In the genomic region with DNA sequence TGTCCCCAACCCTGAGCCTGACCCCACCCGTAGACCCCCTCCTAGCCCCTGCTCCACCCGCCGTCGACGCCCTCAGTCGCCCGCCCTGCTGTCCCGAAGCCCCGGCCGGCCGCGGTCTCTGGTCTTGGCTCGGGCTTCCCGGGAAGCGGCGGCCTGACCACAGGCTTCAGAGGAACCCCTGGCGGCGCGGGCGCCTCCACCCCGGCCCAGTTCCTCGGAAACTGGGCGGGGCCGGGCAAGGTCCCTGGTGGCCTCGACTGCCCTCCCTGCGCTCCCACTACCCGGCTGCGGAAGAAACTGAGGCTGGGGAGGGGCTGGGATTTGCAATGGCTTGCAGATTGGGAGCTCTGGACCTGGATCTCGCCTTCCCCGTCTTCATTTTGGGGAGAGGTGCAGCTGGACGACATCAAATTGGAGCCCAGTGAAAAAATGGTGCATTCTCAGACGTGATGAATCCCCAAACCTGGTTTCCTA, we compare ENCODE assay signal across 1 cellular context.
TF ChIP-seq lines count a peak whose summit lies in the region.

No MANE protein-coding gene starts in this region.

TF ChIP-seq in K562, 482 proteins besides CTCF, POLR2A, EP300 and RAD21 (continues in another document):
- TF ChIP-seq ZNF830 (CRISPR knock-in tag; IDR thresholded peaks at IDR 0.05), result no peak
- TF ChIP-seq, protein P1, sequence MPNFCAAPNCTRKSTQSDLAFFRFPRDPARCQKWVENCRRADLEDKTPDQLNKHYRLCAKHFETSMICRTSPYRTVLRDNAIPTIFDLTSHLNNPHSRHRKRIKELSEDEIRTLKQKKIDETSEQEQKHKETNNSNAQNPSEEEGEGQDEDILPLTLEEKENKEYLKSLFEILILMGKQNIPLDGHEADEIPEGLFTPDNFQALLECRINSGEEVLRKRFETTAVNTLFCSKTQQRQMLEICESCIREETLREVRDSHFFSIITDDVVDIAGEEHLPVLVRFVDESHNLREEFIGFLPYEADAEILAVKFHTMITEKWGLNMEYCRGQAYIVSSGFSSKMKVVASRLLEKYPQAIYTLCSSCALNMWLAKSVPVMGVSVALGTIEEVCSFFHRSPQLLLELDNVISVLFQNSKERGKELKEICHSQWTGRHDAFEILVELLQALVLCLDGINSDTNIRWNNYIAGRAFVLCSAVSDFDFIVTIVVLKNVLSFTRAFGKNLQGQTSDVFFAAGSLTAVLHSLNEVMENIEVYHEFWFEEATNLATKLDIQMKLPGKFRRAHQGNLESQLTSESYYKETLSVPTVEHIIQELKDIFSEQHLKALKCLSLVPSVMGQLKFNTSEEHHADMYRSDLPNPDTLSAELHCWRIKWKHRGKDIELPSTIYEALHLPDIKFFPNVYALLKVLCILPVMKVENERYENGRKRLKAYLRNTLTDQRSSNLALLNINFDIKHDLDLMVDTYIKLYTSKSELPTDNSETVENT (CRISPR knock-in tag; IDR thresholded peaks at IDR 0.05), result 0 out of 2 replicates have a peak, but pooled peaks have one; percentile 20
- TF ChIP-seq ZNF282 (CRISPR knock-in tag; IDR thresholded peaks at IDR 0.05), result 0 out of 2 replicates have a peak, but pooled peaks have one; percentile 30
- TF ChIP-seq ZNF384 (IDR thresholded peaks at IDR 0.05; ENCODE audit: low read depth, low read length), result no peak
- no peak for TF ChIP-seq ZNF316 (IDR thresholded peaks at IDR 0.05)
- no peak for TF ChIP-seq MLX (CRISPR knock-in tag; conservative IDR thresholded peaks at IDR 0.05)
- no peak for TF ChIP-seq TSC22D4 (tag; IDR thresholded peaks at IDR 0.05)
- TF ChIP-seq, protein P2, sequence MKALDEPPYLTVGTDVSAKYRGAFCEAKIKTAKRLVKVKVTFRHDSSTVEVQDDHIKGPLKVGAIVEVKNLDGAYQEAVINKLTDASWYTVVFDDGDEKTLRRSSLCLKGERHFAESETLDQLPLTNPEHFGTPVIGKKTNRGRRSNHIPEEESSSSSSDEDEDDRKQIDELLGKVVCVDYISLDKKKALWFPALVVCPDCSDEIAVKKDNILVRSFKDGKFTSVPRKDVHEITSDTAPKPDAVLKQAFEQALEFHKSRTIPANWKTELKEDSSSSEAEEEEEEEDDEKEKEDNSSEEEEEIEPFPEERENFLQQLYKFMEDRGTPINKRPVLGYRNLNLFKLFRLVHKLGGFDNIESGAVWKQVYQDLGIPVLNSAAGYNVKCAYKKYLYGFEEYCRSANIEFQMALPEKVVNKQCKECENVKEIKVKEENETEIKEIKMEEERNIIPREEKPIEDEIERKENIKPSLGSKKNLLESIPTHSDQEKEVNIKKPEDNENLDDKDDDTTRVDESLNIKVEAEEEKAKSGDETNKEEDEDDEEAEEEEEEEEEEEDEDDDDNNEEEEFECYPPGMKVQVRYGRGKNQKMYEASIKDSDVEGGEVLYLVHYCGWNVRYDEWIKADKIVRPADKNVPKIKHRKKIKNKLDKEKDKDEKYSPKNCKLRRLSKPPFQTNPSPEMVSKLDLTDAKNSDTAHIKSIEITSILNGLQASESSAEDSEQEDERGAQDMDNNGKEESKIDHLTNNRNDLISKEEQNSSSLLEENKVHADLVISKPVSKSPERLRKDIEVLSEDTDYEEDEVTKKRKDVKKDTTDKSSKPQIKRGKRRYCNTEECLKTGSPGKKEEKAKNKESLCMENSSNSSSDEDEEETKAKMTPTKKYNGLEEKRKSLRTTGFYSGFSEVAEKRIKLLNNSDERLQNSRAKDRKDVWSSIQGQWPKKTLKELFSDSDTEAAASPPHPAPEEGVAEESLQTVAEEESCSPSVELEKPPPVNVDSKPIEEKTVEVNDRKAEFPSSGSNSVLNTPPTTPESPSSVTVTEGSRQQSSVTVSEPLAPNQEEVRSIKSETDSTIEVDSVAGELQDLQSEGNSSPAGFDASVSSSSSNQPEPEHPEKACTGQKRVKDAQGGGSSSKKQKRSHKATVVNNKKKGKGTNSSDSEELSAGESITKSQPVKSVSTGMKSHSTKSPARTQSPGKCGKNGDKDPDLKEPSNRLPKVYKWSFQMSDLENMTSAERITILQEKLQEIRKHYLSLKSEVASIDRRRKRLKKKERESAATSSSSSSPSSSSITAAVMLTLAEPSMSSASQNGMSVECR (CRISPR knock-in tag; IDR thresholded peaks at IDR 0.05), result peak; percentile 32; the same call in 1 of the 2 replicates
- TF ChIP-seq TFAP4 (CRISPR knock-in tag; IDR thresholded peaks at IDR 0.05; ENCODE audit: borderline replicate concordance), result peak; percentile 72; the same call in 1 of the 2 replicates
- peak; percentile 18 for TF ChIP-seq CHD1 (IDR thresholded peaks at IDR 0.05; ENCODE audit: low read length)
- no peak for TF ChIP-seq ZNF644 (tag; IDR thresholded peaks at IDR 0.05; ENCODE audit: low read depth)
- TF ChIP-seq, protein P3, sequence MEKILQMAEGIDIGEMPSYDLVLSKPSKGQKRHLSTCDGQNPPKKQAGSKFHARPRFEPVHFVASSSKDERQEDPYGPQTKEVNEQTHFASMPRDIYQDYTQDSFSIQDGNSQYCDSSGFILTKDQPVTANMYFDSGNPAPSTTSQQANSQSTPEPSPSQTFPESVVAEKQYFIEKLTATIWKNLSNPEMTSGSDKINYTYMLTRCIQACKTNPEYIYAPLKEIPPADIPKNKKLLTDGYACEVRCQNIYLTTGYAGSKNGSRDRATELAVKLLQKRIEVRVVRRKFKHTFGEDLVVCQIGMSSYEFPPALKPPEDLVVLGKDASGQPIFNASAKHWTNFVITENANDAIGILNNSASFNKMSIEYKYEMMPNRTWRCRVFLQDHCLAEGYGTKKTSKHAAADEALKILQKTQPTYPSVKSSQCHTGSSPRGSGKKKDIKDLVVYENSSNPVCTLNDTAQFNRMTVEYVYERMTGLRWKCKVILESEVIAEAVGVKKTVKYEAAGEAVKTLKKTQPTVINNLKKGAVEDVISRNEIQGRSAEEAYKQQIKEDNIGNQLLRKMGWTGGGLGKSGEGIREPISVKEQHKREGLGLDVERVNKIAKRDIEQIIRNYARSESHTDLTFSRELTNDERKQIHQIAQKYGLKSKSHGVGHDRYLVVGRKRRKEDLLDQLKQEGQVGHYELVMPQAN (IDR thresholded peaks at IDR 0.05; ENCODE audit: borderline replicate concordance), result peak; percentile 68; the same call in 1 of the 2 replicates
- TF ChIP-seq ZNF511 (CRISPR knock-in tag; IDR thresholded peaks at IDR 0.05), result no peak
- TF ChIP-seq ZNF347 (CRISPR knock-in tag; IDR thresholded peaks at IDR 0.05; ENCODE audit: low read depth), result no peak
- TF ChIP-seq COPS2 (conservative IDR thresholded peaks at IDR 0.05), result no peak
- TF ChIP-seq, protein P4, sequence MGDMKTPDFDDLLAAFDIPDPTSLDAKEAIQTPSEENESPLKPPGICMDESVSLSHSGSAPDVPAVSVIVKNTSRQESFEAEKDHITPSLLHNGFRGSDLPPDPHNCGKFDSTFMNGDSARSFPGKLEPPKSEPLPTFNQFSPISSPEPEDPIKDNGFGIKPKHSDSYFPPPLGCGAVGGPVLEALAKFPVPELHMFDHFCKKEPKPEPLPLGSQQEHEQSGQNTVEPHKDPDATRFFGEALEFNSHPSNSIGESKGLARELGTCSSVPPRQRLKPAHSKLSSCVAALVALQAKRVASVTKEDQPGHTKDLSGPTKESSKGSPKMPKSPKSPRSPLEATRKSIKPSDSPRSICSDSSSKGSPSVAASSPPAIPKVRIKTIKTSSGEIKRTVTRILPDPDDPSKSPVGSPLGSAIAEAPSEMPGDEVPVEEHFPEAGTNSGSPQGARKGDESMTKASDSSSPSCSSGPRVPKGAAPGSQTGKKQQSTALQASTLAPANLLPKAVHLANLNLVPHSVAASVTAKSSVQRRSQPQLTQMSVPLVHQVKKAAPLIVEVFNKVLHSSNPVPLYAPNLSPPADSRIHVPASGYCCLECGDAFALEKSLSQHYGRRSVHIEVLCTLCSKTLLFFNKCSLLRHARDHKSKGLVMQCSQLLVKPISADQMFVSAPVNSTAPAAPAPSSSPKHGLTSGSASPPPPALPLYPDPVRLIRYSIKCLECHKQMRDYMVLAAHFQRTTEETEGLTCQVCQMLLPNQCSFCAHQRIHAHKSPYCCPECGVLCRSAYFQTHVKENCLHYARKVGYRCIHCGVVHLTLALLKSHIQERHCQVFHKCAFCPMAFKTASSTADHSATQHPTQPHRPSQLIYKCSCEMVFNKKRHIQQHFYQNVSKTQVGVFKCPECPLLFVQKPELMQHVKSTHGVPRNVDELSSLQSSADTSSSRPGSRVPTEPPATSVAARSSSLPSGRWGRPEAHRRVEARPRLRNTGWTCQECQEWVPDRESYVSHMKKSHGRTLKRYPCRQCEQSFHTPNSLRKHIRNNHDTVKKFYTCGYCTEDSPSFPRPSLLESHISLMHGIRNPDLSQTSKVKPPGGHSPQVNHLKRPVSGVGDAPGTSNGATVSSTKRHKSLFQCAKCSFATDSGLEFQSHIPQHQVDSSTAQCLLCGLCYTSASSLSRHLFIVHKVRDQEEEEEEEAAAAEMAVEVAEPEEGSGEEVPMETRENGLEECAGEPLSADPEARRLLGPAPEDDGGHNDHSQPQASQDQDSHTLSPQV (IDR thresholded peaks at IDR 0.05), result no peak
- no peak for TF ChIP-seq CTCFL (IDR thresholded peaks at IDR 0.05; ENCODE audit: borderline replicate concordance, insufficient read depth, low read depth, low read length, poor library complexity, severe bottlenecking)
- TF ChIP-seq, protein P5, sequence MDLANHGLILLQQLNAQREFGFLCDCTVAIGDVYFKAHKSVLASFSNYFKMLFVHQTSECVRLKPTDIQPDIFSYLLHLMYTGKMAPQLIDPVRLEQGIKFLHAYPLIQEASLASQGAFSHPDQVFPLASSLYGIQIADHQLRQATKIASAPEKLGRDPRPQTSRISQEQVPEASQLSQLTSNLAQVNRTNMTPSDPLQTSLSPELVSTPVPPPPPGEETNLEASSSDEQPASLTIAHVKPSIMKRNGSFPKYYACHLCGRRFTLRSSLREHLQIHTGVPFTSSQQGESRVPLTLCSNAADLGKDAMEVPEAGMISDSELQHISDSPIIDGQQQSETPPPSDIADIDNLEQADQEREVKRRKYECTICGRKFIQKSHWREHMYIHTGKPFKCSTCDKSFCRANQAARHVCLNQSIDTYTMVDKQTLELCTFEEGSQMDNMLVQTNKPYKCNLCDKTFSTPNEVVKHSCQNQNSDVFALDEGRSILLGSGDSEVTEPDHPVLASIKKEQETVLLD (IDR thresholded peaks at IDR 0.05), result no peak
- TF ChIP-seq FOXK2 (conservative IDR thresholded peaks at IDR 0.05 in 1 of 2, IDR thresholded peaks at IDR 0.05 in 1 of 2; ENCODE audit: low read depth in 2 of 2), result no peak
- no peak for TF ChIP-seq TRIM25 (IDR thresholded peaks at IDR 0.05; ENCODE audit: borderline replicate concordance)
- TF ChIP-seq CREM (IDR thresholded peaks at IDR 0.05; ENCODE audit: low read depth), result no peak
- peak; percentile 27; the same call in 1 of the 2 replicates for TF ChIP-seq ZNF12 (CRISPR knock-in tag; IDR thresholded peaks at IDR 0.05)
- peak in 1 of 2 experiments; percentile 30; a peak in 2 of 4 replicates for TF ChIP-seq MNT (conservative IDR thresholded peaks at IDR 0.05)
- TF ChIP-seq MYC (IDR thresholded peaks at IDR 0.05; ENCODE audit: low read depth, low read length), result peak; percentile 2; the same call in 1 of the 2 replicates
- no peak for TF ChIP-seq MYC (CRISPR knock-in tag; IDR thresholded peaks at IDR 0.05; ENCODE audit: borderline replicate concordance, low read depth)
- TF ChIP-seq ZNF184 (CRISPR knock-in tag; IDR thresholded peaks at IDR 0.05), result no peak
- TF ChIP-seq BRCA1 (IDR thresholded peaks at IDR 0.05), result no peak
- no peak for TF ChIP-seq BRCA1 (CRISPR knock-in tag; IDR thresholded peaks at IDR 0.05)
